In genomic region chr17:44499722-44500121, GRCh38 we compare ENCODE assay signal across 15 cellular contexts. TPM values are rescaled to one million over a fixed set of nuclear protein-coding genes. Genes with fewer than 3 reads are reported as not detected.
DNase-seq lines count a peak whose midpoint lies in the region; ATAC-seq and TF ChIP-seq lines count a peak whose summit lies in the region.
"Had no signal": no experiment of that assay in that cellular context is flagged by ENCODE, and none has a peak within 500 bp of the region (broad histone marks: within the 10 kb centered on the region; RNA-seq: fewer than 3 reads in every experiment).

No MANE protein-coding gene starts in this region.

- TF ChIP-seq CTCF in OCI-LY7 (conservative IDR thresholded peaks at IDR 0.05; ENCODE audit: low read length), result no peak

- peaks cover 90% of the 10 kb centered on the region for H3K79me2 ChIP-seq in OCI-LY7 (ENCODE audit: insufficient read depth, low read depth, low read length)

- intact Hi-C loops in OCI-LY7 (cut with micrococcal nuclease; ENCODE audit: unreplicated experiment), result loop anchor here (10.0 kb wide), 1 partner anchor 285 kb away; the partner anchor contains the start of gene UBTF

- peak overlapping the region; percentile 64 for H3K4me3 Mint-ChIP-seq in activated naive CD4-positive, alpha-beta T cell treated with anti-CD3 and anti-CD28 coated beads, Interleukin-2, amount 50 U/mL, for 24 hours
- H3K4me3 Mint-ChIP-seq in activated naive CD4-positive, alpha-beta T cell treated with anti-CD3 and anti-CD28 coated beads, Interleukin-2, amount 10 ng/mL, durations not matched to agents 7 days and 5 days, result no peak overlapping the region
- H3K4me3 Mint-ChIP-seq: activated CD4-positive, alpha-beta memory T cell treated with anti-CD3 and anti-CD28 coated beads for 36 hours had no signal

- H3K36me3 ChIP-seq in OCI-LY7 (ENCODE audit: insufficient read depth, low read length) (peaks cover 43% of the 10 kb centered on the region), iPS-20b (ENCODE audit: insufficient read depth, low read depth, low read length) (no peaks in the 10 kb centered on the region; the same call in 1 of the 2 replicates), skeletal muscle satellite cell (ENCODE audit: insufficient read depth, low read length) (no peaks in the 10 kb centered on the region)
- H3K36me3 ChIP-seq: left lung, right atrium auricular region, thoracic aorta had no signal

- peaks cover 71% of the 10 kb centered on the region for H3K4me1 Mint-ChIP-seq in activated naive CD4-positive, alpha-beta T cell treated with anti-CD3 and anti-CD28 coated beads, Interleukin-2, amount 50 U/mL, for 24 hours
- H3K4me1 Mint-ChIP-seq in activated naive CD4-positive, alpha-beta T cell treated with anti-CD3 and anti-CD28 coated beads, Interleukin-2, amount 10 ng/mL, durations not matched to agents 7 days and 5 days, result peaks cover 35% of the 10 kb centered on the region

- POLR2A ChIA-PET in OCI-LY7 (lab: Charles Lee), result interaction anchor here (1.3 to 1.5 kb wide), 2 partner anchors 13 to 22 kb away, joined by 5 read pairs; no protein-coding TSS in a partner anchor

- CTCF ChIA-PET in activated naive CD4-positive, alpha-beta T cell treated with anti-CD3 and anti-CD28 coated beads, Interleukin-2, amount 10 ng/mL, durations not matched to agents 7 days and 5 days (lab: Charles Lee), result no interaction called here
- CTCF ChIA-PET in OCI-LY7 (lab: Charles Lee; ENCODE audit: unreplicated experiment), result no interaction called here

- no peaks in the 10 kb centered on the region for H3K27me3 Mint-ChIP-seq in activated naive CD4-positive, alpha-beta T cell treated with anti-CD3 and anti-CD28 coated beads, Interleukin-2, amount 50 U/mL, for 24 hours
- no peaks in the 10 kb centered on the region for H3K27me3 Mint-ChIP-seq in activated naive CD4-positive, alpha-beta T cell treated with anti-CD3 and anti-CD28 coated beads, Interleukin-2, amount 10 ng/mL, durations not matched to agents 7 days and 5 days
- H3K27me3 Mint-ChIP-seq: activated CD4-positive, alpha-beta memory T cell treated with anti-CD3 and anti-CD28 coated beads for 36 hours had no signal

- no peaks in the 10 kb centered on the region for H3K9me2 ChIP-seq in OCI-LY7 (ENCODE audit: insufficient read depth, low read length)

- H4K20me1 ChIP-seq in OCI-LY7 (ENCODE audit: insufficient read depth, low read length), result peaks cover 40% of the 10 kb centered on the region

- DNase-seq in activated naive CD4-positive, alpha-beta T cell treated with anti-CD3 and anti-CD28 coated beads, Interleukin-2, amount 10 ng/mL, durations not matched to agents 7 days and 5 days, result no peak
- no peak for DNase-seq in OCI-LY7 (ENCODE audit: low spot score)
- DNase-seq in NCI-H446 (lab: John Stamatoyannopoulos, UW), result no peak
- no peak for DNase-seq in NCI-H774 (lab: John Stamatoyannopoulos, UW)
- DNase-seq: activated CD4-positive, alpha-beta memory T cell treated with anti-CD3 and anti-CD28 coated beads for 36 hours; activated effector memory CD4-positive, alpha-beta T cell treated with Interleukin-2 at 50 U/mL for 16 hours; left lung; Right ventricle myocardium superior; T1000 had no signal

- H3K9me3 ChIP-seq in OCI-LY7 (ENCODE audit: low read length) (no peaks in the 10 kb centered on the region), iPS-20b (ENCODE audit: insufficient read depth, low read depth, low read length) (no peaks in the 10 kb centered on the region), skeletal muscle satellite cell (replicated peaks; ENCODE audit: low read length) (no peaks in the 10 kb centered on the region)
- H3K9me3 ChIP-seq: left lung, right atrium auricular region, thoracic aorta had no signal

- H3K4me1 ChIP-seq in OCI-LY7 (ENCODE audit: insufficient read depth, low read length, poor library complexity, severe bottlenecking), result peaks cover 43% of the 10 kb centered on the region
- peaks cover 5% of the 10 kb centered on the region; the same call in 1 of the 2 replicates for H3K4me1 ChIP-seq in iPS-20b (ENCODE audit: insufficient read depth, low read length)
- peaks cover 18% of the 10 kb centered on the region for H3K4me1 ChIP-seq in skeletal muscle satellite cell (ENCODE audit: control insufficient read depth, insufficient read depth, low read length)

- H3K4me2 ChIP-seq in OCI-LY7 (ENCODE audit: low read length) (peak overlapping the region; percentile 93), skeletal muscle satellite cell (ENCODE audit: low read length) (peak overlapping the region; percentile 40)

- H3K27ac ChIP-seq in OCI-LY7 (ENCODE audit: low read depth, low read length, poor library complexity, severe bottlenecking) (no peak overlapping the region), iPS-20b (ENCODE audit: low read length) (no peak overlapping the region)
- H3K27ac ChIP-seq: left lung, right atrium auricular region, thoracic aorta had no signal

- H3K27me3 ChIP-seq in iPS-20b (ENCODE audit: insufficient read depth, low read length) (no peaks in the 10 kb centered on the region), skeletal muscle satellite cell (ENCODE audit: control insufficient read depth, insufficient read depth, low read length) (no peaks in the 10 kb centered on the region)
- H3K27me3 ChIP-seq: left lung, right atrium auricular region had no signal

- ATAC-seq in HG03378 (IDR thresholded peaks at IDR 0.05; ENCODE audit: unreplicated experiment), result no peak
- ATAC-seq: left lung had no signal

- H3K9ac ChIP-seq in iPS-20b (ENCODE audit: low read depth, low read length), result no peak overlapping the region
- no peak overlapping the region for H3K9ac ChIP-seq in skeletal muscle satellite cell (ENCODE audit: low read depth, low read length)

- no peak overlapping the region for H3K27ac Mint-ChIP-seq in activated naive CD4-positive, alpha-beta T cell treated with anti-CD3 and anti-CD28 coated beads, Interleukin-2, amount 50 U/mL, for 24 hours
- H3K27ac Mint-ChIP-seq in activated naive CD4-positive, alpha-beta T cell treated with anti-CD3 and anti-CD28 coated beads, Interleukin-2, amount 10 ng/mL, durations not matched to agents 7 days and 5 days, result no peak overlapping the region

- no peak overlapping the region for H2AFZ ChIP-seq in OCI-LY7 (ENCODE audit: low read length)

- H3K36me3 Mint-ChIP-seq in activated naive CD4-positive, alpha-beta T cell treated with anti-CD3 and anti-CD28 coated beads, Interleukin-2, amount 50 U/mL, for 24 hours, result peaks cover 4% of the 10 kb centered on the region
- peaks cover 10% of the 10 kb centered on the region for H3K36me3 Mint-ChIP-seq in activated naive CD4-positive, alpha-beta T cell treated with anti-CD3 and anti-CD28 coated beads, Interleukin-2, amount 10 ng/mL, durations not matched to agents 7 days and 5 days

- no TSS peak for BruUV-seq in OCI-LY7 (replicated peaks; lab: Mats Ljungman, UMichigan)

- H3K4me3 ChIP-seq in OCI-LY7 (ENCODE audit: low read depth, low read length, poor library complexity, severe bottlenecking) (peak overlapping the region; percentile 19), iPS-20b (ENCODE audit: low read length) (peak overlapping the region; percentile 20; the same call in 1 of the 2 replicates), skeletal muscle satellite cell (ENCODE audit: low read length) (no peak overlapping the region)
- H3K4me3 ChIP-seq: left lung, right atrium auricular region, thoracic aorta had no signal

- no peaks in the 10 kb centered on the region for H3K9me3 Mint-ChIP-seq in activated naive CD4-positive, alpha-beta T cell treated with anti-CD3 and anti-CD28 coated beads, Interleukin-2, amount 50 U/mL, for 24 hours
- H3K9me3 Mint-ChIP-seq in activated naive CD4-positive, alpha-beta T cell treated with anti-CD3 and anti-CD28 coated beads, Interleukin-2, amount 10 ng/mL, durations not matched to agents 7 days and 5 days, result no peaks in the 10 kb centered on the region
- H3K9me3 Mint-ChIP-seq: activated CD4-positive, alpha-beta memory T cell treated with anti-CD3 and anti-CD28 coated beads for 36 hours had no signal

RNA-seq across cellular contexts. Expression of gene GPATCH8, which starts 3.5 kb away (rescaled TPM):
- 24.5 and 24.7 TPM in 2 replicates for total RNA-seq in OCI-LY7 (2014; rRNA removed; shearing (Covaris generic))
- 59.1 and 61.1 TPM in 2 replicates for total RNA-seq in OCI-LY7 (2022)
- 15.1 and 15.7 TPM in 2 replicates for total RNA-seq in skeletal muscle satellite cell (2012; rRNA removed)

RNA-seq across cellular contexts. Expression of gene FZD2, which starts 57.6 kb away (rescaled TPM):
- total RNA-seq in OCI-LY7 (2014; rRNA removed; shearing (Covaris generic)), result 3.7 and 4.4 TPM in 2 replicates
- 9.2 and 10.9 TPM in 2 replicates for total RNA-seq in OCI-LY7 (2022)
- 1.3 and 3.9 TPM in 2 replicates for total RNA-seq in skeletal muscle satellite cell (2012; rRNA removed)
- total RNA-seq: activated CD4-positive, alpha-beta memory T cell treated with anti-CD3 and anti-CD28 coated beads for 36 hours had no signal
